15 cellular contexts compared by ENCODE assay signal in the genomic region with DNA sequence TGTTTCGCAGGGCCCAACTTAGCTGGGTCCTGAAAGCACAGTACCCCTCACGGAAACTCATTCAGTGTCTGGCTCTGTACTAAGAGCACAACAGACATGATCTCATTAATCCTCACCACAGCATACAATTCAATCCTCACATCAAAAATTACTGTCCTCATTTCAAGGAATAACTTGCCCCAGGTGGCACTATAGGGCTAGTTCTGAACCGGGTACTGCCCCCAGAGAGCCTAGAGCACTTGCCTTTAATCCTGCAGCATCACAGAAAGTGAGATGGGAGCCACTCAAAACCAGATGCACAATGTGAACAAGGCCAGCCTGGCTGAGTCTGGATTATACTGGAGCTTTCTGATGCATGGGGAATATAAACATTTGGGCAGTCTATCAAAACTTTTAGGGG.
DNase-seq lines count a peak whose midpoint lies in the region; ATAC-seq and TF ChIP-seq lines count a peak whose summit lies in the region.
"Had no signal": no experiment of that assay in that cellular context is flagged by ENCODE, and none has a peak within 500 bp of the region (broad histone marks: within the 10 kb centered on the region; RNA-seq: fewer than 3 reads in every experiment).

No MANE protein-coding gene starts in this region.

- H3K4me2 ChIP-seq in GM23338 (no peak overlapping the region), OCI-LY1 (ENCODE audit: low read length) (peak overlapping the region; percentile 13; the same call in 1 of the 2 replicates)

- no peak overlapping the region for H3K4me3 ChIP-seq in Caco-2 (ENCODE audit: low read depth, low read length)
- no peak overlapping the region for H3K4me3 ChIP-seq in GM23338
- no peak overlapping the region for H3K4me3 ChIP-seq in OCI-LY1 (ENCODE audit: low read depth, low read length, poor library complexity, severe bottlenecking)
- H3K4me3 ChIP-seq: stomach had no signal

- H3K4me3 Mint-ChIP-seq in Caco-2 (ENCODE audit: unreplicated experiment) (no peak overlapping the region), GM23338 (no peak overlapping the region), immature natural killer cell (no peak overlapping the region)
- H3K4me3 Mint-ChIP-seq: activated CD8-positive, alpha-beta memory T cell treated with anti-CD3 and anti-CD28 coated beads, Interleukin-2, amount 10 ng/mL, durations not matched to agents 7 days and 5 days; activated naive CD8-positive, alpha-beta T cell; central memory CD8-positive, alpha-beta T cell; neural crest cell had no signal

- no peak overlapping the region; the same call in 1 of the 2 replicates for H3K27ac ChIP-seq in GM23338 (ENCODE audit: low read depth)
- H3K27ac ChIP-seq in OCI-LY1 (ENCODE audit: low read depth, low read length, poor library complexity, severe bottlenecking), result peak overlapping the region; percentile 86
- H3K27ac ChIP-seq: epithelial cell of prostate, stomach had no signal

- H3K27me3 ChIP-seq in Caco-2 (replicated peaks; ENCODE audit: control insufficient read depth, insufficient read depth, low read length) (no peaks in the 10 kb centered on the region), GM23338 (ENCODE audit: insufficient read depth) (no peaks in the 10 kb centered on the region), OCI-LY1 (ENCODE audit: insufficient read depth, low read length) (no peaks in the 10 kb centered on the region)
- H3K27me3 ChIP-seq: stomach had no signal

- no peaks in the 10 kb centered on the region for H3K36me3 ChIP-seq in Caco-2 (ENCODE audit: control insufficient read depth, insufficient read depth, low read length)
- H3K36me3 ChIP-seq in GM23338 (ENCODE audit: insufficient read depth), result no peaks in the 10 kb centered on the region
- peaks cover 25% of the 10 kb centered on the region; the same call in 1 of the 2 replicates for H3K36me3 ChIP-seq in OCI-LY1 (ENCODE audit: insufficient read depth, low read length)
- H3K36me3 ChIP-seq: stomach had no signal

- ATAC-seq in GM23338 (no peak), HG02938 (IDR thresholded peaks at IDR 0.05; ENCODE audit: unreplicated experiment) (no peak)
- ATAC-seq: activated CD8-positive, alpha-beta memory T cell treated with anti-CD3 and anti-CD28 coated beads, Interleukin-2, amount 10 ng/mL, durations not matched to agents 7 days and 5 days had no signal

- H3K79me2 ChIP-seq in GM23338 (replicated peaks; ENCODE audit: insufficient read depth), result peaks cover 86% of the 10 kb centered on the region
- H3K79me2 ChIP-seq in OCI-LY1 (ENCODE audit: insufficient read depth, low read length), result peaks cover 27% of the 10 kb centered on the region

- H3K4me1 ChIP-seq in Caco-2, result no peaks in the 10 kb centered on the region
- H3K4me1 ChIP-seq in GM23338 (ENCODE audit: insufficient read depth), result peaks cover 5% of the 10 kb centered on the region
- peaks cover 100% of the 10 kb centered on the region for H3K4me1 ChIP-seq in OCI-LY1 (ENCODE audit: insufficient read depth, low read length, severe bottlenecking)

- H3K9me2 ChIP-seq in GM23338 (ENCODE audit: insufficient read depth), result no peaks in the 10 kb centered on the region
- H3K9me2 ChIP-seq in OCI-LY1 (ENCODE audit: low read depth, low read length), result no peaks in the 10 kb centered on the region

- CTCF ChIA-PET in Caco-2 (lab: Charles Lee), result no interaction called here

- H3K27me3 Mint-ChIP-seq in Caco-2 (ENCODE audit: insufficient read depth, unreplicated experiment), result no peaks in the 10 kb centered on the region
- H3K27me3 Mint-ChIP-seq in GM23338 (ENCODE audit: insufficient read depth, low read depth, poor library complexity), result peaks cover 3% of the 10 kb centered on the region
- H3K27me3 Mint-ChIP-seq in immature natural killer cell (ENCODE audit: low read depth in 3 of 3), result peaks cover 0 to 4% (median 2%) of the 10 kb centered on the region in 3 donors
- H3K27me3 Mint-ChIP-seq: activated naive CD8-positive, alpha-beta T cell had no signal

- TF ChIP-seq CTCF in Caco-2 (IDR thresholded peaks at IDR 0.05; ENCODE audit: insufficient read depth in 1 of 2, low read depth in 1 of 2, low read length in 1 of 2, severe bottlenecking in 1 of 2, unreplicated experiment in 1 of 2), result no peak
- TF ChIP-seq CTCF in GM23338 (conservative IDR thresholded peaks at IDR 0.05; ENCODE audit: low read depth in 2 of 2), result peak; percentile 10 to 28; a peak in 1 of 4 replicates
- TF ChIP-seq CTCF in OCI-LY1 (IDR thresholded peaks at IDR 0.05; ENCODE audit: low read length), result peak; percentile 70

- H3K4me1 Mint-ChIP-seq in Caco-2 (ENCODE audit: low read depth, unreplicated experiment) (no peaks in the 10 kb centered on the region), GM23338 (peaks cover 15% of the 10 kb centered on the region; the same call in 2 of the 3 replicates), immature natural killer cell (no peaks in the 10 kb centered on the region)
- H3K4me1 Mint-ChIP-seq: activated CD8-positive, alpha-beta memory T cell treated with anti-CD3 and anti-CD28 coated beads, Interleukin-2, amount 10 ng/mL, durations not matched to agents 7 days and 5 days; central memory CD8-positive, alpha-beta T cell; neural crest cell had no signal

- no peaks in the 10 kb centered on the region for H3K9me3 ChIP-seq in Caco-2
- no peaks in the 10 kb centered on the region for H3K9me3 ChIP-seq in OCI-LY1 (ENCODE audit: low read length)
- H3K9me3 ChIP-seq: stomach had no signal

- H3K36me3 Mint-ChIP-seq in Caco-2 (ENCODE audit: insufficient read depth, unreplicated experiment), result peaks cover 18% of the 10 kb centered on the region
- H3K36me3 Mint-ChIP-seq in GM23338 (ENCODE audit: low read depth), result peaks cover 14% of the 10 kb centered on the region
- no peaks in the 10 kb centered on the region for H3K36me3 Mint-ChIP-seq in immature natural killer cell
- H3K36me3 Mint-ChIP-seq: activated CD8-positive, alpha-beta memory T cell treated with anti-CD3 and anti-CD28 coated beads, Interleukin-2, amount 10 ng/mL, durations not matched to agents 7 days and 5 days had no signal

- intact Hi-C loops in Caco-2 (cut with micrococcal nuclease; ENCODE audit: unreplicated experiment), result no loop called here

- POLR2A ChIA-PET in Caco-2 (lab: Charles Lee), result no interaction called here

- H3F3A ChIP-seq in GM23338 (replicated peaks; ENCODE audit: low read depth) (no peaks in the 10 kb centered on the region), OCI-LY1 (ENCODE audit: insufficient read depth, low read length) (no peaks in the 10 kb centered on the region; the same call in 1 of the 2 replicates)

- H3K9me3 Mint-ChIP-seq in Caco-2 (ENCODE audit: unreplicated experiment) (no peaks in the 10 kb centered on the region), GM23338 (no peaks in the 10 kb centered on the region), immature natural killer cell (no peaks in the 10 kb centered on the region)
- H3K9me3 Mint-ChIP-seq: central memory CD8-positive, alpha-beta T cell; neural crest cell had no signal

- DNase-seq in Caco-2 (no peak), GM23338 (ENCODE audit: low spot score) (no peak), fibroblast of peridontal ligament (ENCODE audit: extremely low read depth) (peak; percentile 14), immature natural killer cell (no peak), NCI-H446 treated with DMSO at 0.1 percent for 48 hours (lab: John Stamatoyannopoulos, UW) (no peak)
- DNase-seq in activated CD8-positive, alpha-beta memory T cell treated with anti-CD3 and anti-CD28 coated beads, Interleukin-2, amount 50 U/mL, for 48 hours, result no peak
- DNase-seq: activated CD8-positive, alpha-beta memory T cell treated with anti-CD3 and anti-CD28 coated beads, Interleukin-2, amount 10 ng/mL, durations not matched to agents 7 days and 5 days; SHP77 treated with DMSO at 0.1 percent for 48 hours; stomach had no signal

- peak overlapping the region; percentile 37; the same call in 1 of the 2 replicates for H3K9ac ChIP-seq in OCI-LY1 (ENCODE audit: low read length)

- BruUV-seq in Caco-2 (replicated peaks; lab: Mats Ljungman, UMichigan), result no TSS peak

- H4K20me1 ChIP-seq in GM23338 (replicated peaks; ENCODE audit: insufficient read depth), result peaks cover 19% of the 10 kb centered on the region; the same call in 1 of the 2 replicates
- no peaks in the 10 kb centered on the region for H4K20me1 ChIP-seq in OCI-LY1 (ENCODE audit: insufficient read depth, low read length)

- H3K27ac Mint-ChIP-seq in Caco-2 (ENCODE audit: unreplicated experiment) (peak overlapping the region; percentile 29), GM23338 (0 out of 2 replicates have a peak overlapping the region, but pooled peaks have one; percentile 5), immature natural killer cell (no peak overlapping the region)
- H3K27ac Mint-ChIP-seq: activated CD8-positive, alpha-beta memory T cell treated with anti-CD3 and anti-CD28 coated beads, Interleukin-2, amount 10 ng/mL, durations not matched to agents 7 days and 5 days; activated naive CD8-positive, alpha-beta T cell had no signal

- H2AFZ ChIP-seq in GM23338, result no peak overlapping the region
- H2AFZ ChIP-seq in OCI-LY1 (ENCODE audit: low read length), result no peak overlapping the region

TF ChIP-seq in GM23338, 12 proteins besides CTCF, POLR2A, EP300 and RAD21:
- TF ChIP-seq, protein P1, sequence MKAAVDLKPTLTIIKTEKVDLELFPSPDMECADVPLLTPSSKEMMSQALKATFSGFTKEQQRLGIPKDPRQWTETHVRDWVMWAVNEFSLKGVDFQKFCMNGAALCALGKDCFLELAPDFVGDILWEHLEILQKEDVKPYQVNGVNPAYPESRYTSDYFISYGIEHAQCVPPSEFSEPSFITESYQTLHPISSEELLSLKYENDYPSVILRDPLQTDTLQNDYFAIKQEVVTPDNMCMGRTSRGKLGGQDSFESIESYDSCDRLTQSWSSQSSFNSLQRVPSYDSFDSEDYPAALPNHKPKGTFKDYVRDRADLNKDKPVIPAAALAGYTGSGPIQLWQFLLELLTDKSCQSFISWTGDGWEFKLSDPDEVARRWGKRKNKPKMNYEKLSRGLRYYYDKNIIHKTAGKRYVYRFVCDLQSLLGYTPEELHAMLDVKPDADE (IDR thresholded peaks at IDR 0.05), result no peak
- TF ChIP-seq EZH2 (IDR thresholded peaks at IDR 0.05; ENCODE audit: low read depth, unreplicated experiment), result no peak
- no peak for TF ChIP-seq NANOG (IDR thresholded peaks at IDR 0.05; ENCODE audit: borderline replicate concordance)
- TF ChIP-seq ZNF114 (CRISPR knock-in tag; IDR thresholded peaks at IDR 0.05), result no peak
- TF ChIP-seq POLR2AphosphoS5 (IDR thresholded peaks at IDR 0.05; ENCODE audit: low read depth), result no peak
- TF ChIP-seq EZH2phosphoT487 (IDR thresholded peaks at IDR 0.05; ENCODE audit: unreplicated experiment), result no peak
- TF ChIP-seq ZNF331 (CRISPR knock-in tag; IDR thresholded peaks at IDR 0.05; ENCODE audit: low read depth), result no peak
- no peak for TF ChIP-seq STAT1 (IDR thresholded peaks at IDR 0.05; ENCODE audit: unreplicated experiment)
- TF ChIP-seq JUNB (IDR thresholded peaks at IDR 0.05; ENCODE audit: unreplicated experiment), result no peak

Comparison
In these comparisons a context has a peak if more than half of its experiments do, and no peak if none do; other contexts are left out.
1. H3K27ac Mint-ChIP-seq: peak in Caco-2 (single experiment) and GM23338 (single experiment); none in immature natural killer cell (0 of 6).
2. CTCF ChIP-seq: peak in GM23338 (2 of 2) and OCI-LY1 (single experiment); none in Caco-2 (0 of 2).